Comparison of ENCODE assay signal across 11 cellular contexts in genomic region chr17:72422204-72422504, GRCh38.
DNase-seq lines count a peak whose midpoint lies in the region; ATAC-seq, FAIRE-seq and TF ChIP-seq lines count a peak whose summit lies in the region.
"Had no signal": no experiment of that assay in that cellular context is flagged by ENCODE, and none has a peak within 500 bp of the region (broad histone marks: within the 10 kb centered on the region; RNA-seq: fewer than 3 reads in every experiment).

No MANE protein-coding gene starts in this region.

- peak overlapping the region; percentile 94 for H3K27ac ChIP-seq in astrocyte (ENCODE audit: low read depth, low read length)
- H3K27ac ChIP-seq in smooth muscle cell (ENCODE audit: low read depth) = peak overlapping the region; percentile 94
- peak overlapping the region in 1 of 4 donors; percentile 64 for H3K27ac ChIP-seq in gastrocnemius medialis
- H3K27ac ChIP-seq: neural progenitor cell had no signal

- H3K27me3 Mint-ChIP-seq in astrocyte (ENCODE audit: low read depth, unreplicated experiment) = no peaks in the 10 kb centered on the region

- H3K4me2 ChIP-seq in astrocyte (ENCODE audit: low read length) (peak overlapping the region; percentile 75), smooth muscle cell (peak overlapping the region; percentile 58)
- H3K4me2 ChIP-seq: neural progenitor cell had no signal

- peaks cover 9% of the 10 kb centered on the region for H3K9me3 Mint-ChIP-seq in astrocyte (ENCODE audit: unreplicated experiment)

- WGBS in smooth muscle cell (ENCODE audit: low lambda C conversion rate) = 81% methylated on average over 1 of the region's 1 CpG

- peaks cover 4% of the 10 kb centered on the region for H3K36me3 ChIP-seq in astrocyte (ENCODE audit: insufficient read depth, low read length)
- H3K36me3 ChIP-seq in smooth muscle cell (ENCODE audit: low read depth) = peaks cover 4% of the 10 kb centered on the region
- no peaks in the 10 kb centered on the region for H3K36me3 ChIP-seq in gastrocnemius medialis
- H3K36me3 ChIP-seq: neural progenitor cell had no signal

- TF ChIP-seq CTCF in GM20000 (IDR thresholded peaks at IDR 0.05; ENCODE audit: extremely low read depth, missing control alignments) (no peak), astrocyte (IDR thresholded peaks at IDR 0.05; ENCODE audit: insufficient read depth, low read depth, low read length) (no peak), smooth muscle cell (IDR thresholded peaks at IDR 0.05; ENCODE audit: borderline replicate concordance, insufficient read depth, poor library complexity, severe bottlenecking) (no peak), gastrocnemius medialis (IDR thresholded peaks at IDR 0.05 in 4 of 5, conservative IDR thresholded peaks at IDR 0.05 in 1 of 5) (no peak)

- H3K27ac Mint-ChIP-seq in astrocyte (ENCODE audit: unreplicated experiment) = peak overlapping the region; percentile 98

- H4K20me1 ChIP-seq in astrocyte (ENCODE audit: insufficient read depth, low read length) = no peaks in the 10 kb centered on the region
- H4K20me1 ChIP-seq in smooth muscle cell (ENCODE audit: low read depth) = no peaks in the 10 kb centered on the region

- FAIRE-seq in astrocyte (lab: Jason Lieb, UNC) = no peak

- peaks cover 8% of the 10 kb centered on the region for H3K9me3 ChIP-seq in astrocyte (ENCODE audit: insufficient read depth, low read depth, low read length)
- H3K9me3 ChIP-seq in smooth muscle cell (replicated peaks; ENCODE audit: low read depth) = peaks cover 14% of the 10 kb centered on the region
- peaks cover 0 to 11% (median 0%) of the 10 kb centered on the region in 3 donors for H3K9me3 ChIP-seq in gastrocnemius medialis

- H3K4me1 ChIP-seq in astrocyte (ENCODE audit: insufficient read depth, low read length) (peaks cover 43% of the 10 kb centered on the region), smooth muscle cell (ENCODE audit: low read depth) (no peaks in the 10 kb centered on the region), gastrocnemius medialis (peaks cover 0 to 11% of the 10 kb centered on the region in 2 donors)

- intact Hi-C loops in gastrocnemius medialis (cut with DNase I; ENCODE audit: low total_unique reads) = no loop called here

- H3K36me3 Mint-ChIP-seq in astrocyte (ENCODE audit: low read depth, unreplicated experiment) = peaks cover 18% of the 10 kb centered on the region

- H3K27me3 ChIP-seq in astrocyte (ENCODE audit: insufficient read depth, low read length) (no peaks in the 10 kb centered on the region), smooth muscle cell (ENCODE audit: low read depth) (no peaks in the 10 kb centered on the region), gastrocnemius medialis (peaks cover 0 to 6% (median 0%) of the 10 kb centered on the region in 3 donors)
- H3K27me3 ChIP-seq: neural progenitor cell had no signal

- ATAC-seq in HG03378 (IDR thresholded peaks at IDR 0.05; ENCODE audit: unreplicated experiment) (peak; percentile 32), gastrocnemius medialis (no peak), GM21381 (IDR thresholded peaks at IDR 0.05; ENCODE audit: unreplicated experiment) (no peak)

- H3K4me3 Mint-ChIP-seq in astrocyte (ENCODE audit: unreplicated experiment) = no peak overlapping the region

- peaks cover 56% of the 10 kb centered on the region for H3K4me1 Mint-ChIP-seq in astrocyte (ENCODE audit: low read depth, unreplicated experiment)

- peaks cover 13% of the 10 kb centered on the region for H3F3A ChIP-seq in smooth muscle cell (ENCODE audit: low read depth)

- H3K79me2 ChIP-seq in astrocyte (ENCODE audit: insufficient read depth, low read length) = peaks cover 35% of the 10 kb centered on the region
- no peaks in the 10 kb centered on the region for H3K79me2 ChIP-seq in smooth muscle cell (ENCODE audit: low read depth)

- H3K4me3 ChIP-seq in astrocyte (ENCODE audit: insufficient read depth, low read depth, low read length) = no peak overlapping the region
- H3K4me3 ChIP-seq in smooth muscle cell = no peak overlapping the region
- H3K4me3 ChIP-seq in gastrocnemius medialis = no peak overlapping the region
- H3K4me3 ChIP-seq: neural progenitor cell had no signal

- peak; percentile 62 for DNase-seq in GM20000 (ENCODE audit: low spot score)
- no peak for DNase-seq in astrocyte (ENCODE audit: low read depth)
- no peak for DNase-seq in smooth muscle cell (lab: John Stamatoyannopoulos, UW; ENCODE audit: unreplicated experiment)
- DNase-seq in gastrocnemius medialis = no peak
- no peak for DNase-seq in occipital lobe (lab: John Stamatoyannopoulos, UW)
- DNase-seq: activated naive CD4-positive, alpha-beta T cell; NCI-H1436; NCI-H510A treated with DMSO at 0.1 percent for 48 hours had no signal

- no peak for TF ChIP-seq POLR2A in gastrocnemius medialis (IDR thresholded peaks at IDR 0.05)

- H2AFZ ChIP-seq in astrocyte (ENCODE audit: low read depth, low read length) = no peak overlapping the region
- H2AFZ ChIP-seq in smooth muscle cell (ENCODE audit: low read depth) = no peak overlapping the region
- H2AFZ ChIP-seq: neural progenitor cell had no signal

- in situ Hi-C loops in gastrocnemius medialis (cut with MboI; ENCODE audit: low sequenced_read_pairs in 4 of 4) = loop anchor here in 1 of 4 donors (25.0 kb wide), 1 partner anchor 260 kb away; no protein-coding TSS in a partner anchor

- H3K9ac ChIP-seq in astrocyte (ENCODE audit: low read length) (peak overlapping the region; percentile 79), smooth muscle cell (ENCODE audit: low read depth) (peak overlapping the region; percentile 79)
- H3K9ac ChIP-seq: neural progenitor cell had no signal
